In genomic region chr16:25544294-25544693, GRCh38 we compare ENCODE assay signal across 6 cellular contexts.
"Had no signal": no experiment of that assay in that cellular context is flagged by ENCODE, and none has a peak within 500 bp of the region (broad histone marks: within the 10 kb centered on the region; RNA-seq: fewer than 3 reads in every experiment).

No MANE protein-coding gene starts in this region.

- H3K9ac ChIP-seq: KMS-11 had no signal

- H3K27ac ChIP-seq: HL-60, KMS-11 had no signal

- H3K4me2 ChIP-seq: KMS-11 had no signal

- FAIRE-seq: HTR-8/SVneo had no signal

- DNase-seq: IMR-90, KBM-7, KG1 had no signal
